1 cellular context compared by ENCODE assay signal in genomic region chr5:139968547-139969261, GRCh38.
TF ChIP-seq lines count a peak whose summit lies in the region.

No MANE protein-coding gene starts in this region.

TF ChIP-seq in HEK293, 187 proteins besides CTCF, POLR2A, EP300 and RAD21 (continued from another document):
- peak; percentile 61; the same call in 1 of the 2 replicates for TF ChIP-seq ZNF692 (tag by site-specific recombination; IDR thresholded peaks at IDR 0.05)
- TF ChIP-seq ZNF792 (tag by site-specific recombination; IDR thresholded peaks at IDR 0.05) = no peak
- peak; percentile 59; the same call in 1 of the 2 replicates for TF ChIP-seq ZBTB6 (tag by site-specific recombination; IDR thresholded peaks at IDR 0.05)
- no peak for TF ChIP-seq KLF8 (tag by site-specific recombination; IDR thresholded peaks at IDR 0.05)
- TF ChIP-seq ZNF629 (tag by site-specific recombination; IDR thresholded peaks at IDR 0.05) = 0 out of 2 replicates have a peak, but pooled peaks have one; percentile 32
- TF ChIP-seq PBX3 (CRISPR knock-in tag; IDR thresholded peaks at IDR 0.05) = peak; percentile 74; the same call in 1 of the 2 replicates
- peak; percentile 85 for TF ChIP-seq ZNF501 (tag by site-specific recombination; IDR thresholded peaks at IDR 0.05)
- no peak for TF ChIP-seq GLIS2 (tag by site-specific recombination; IDR thresholded peaks at IDR 0.05)
- 0 out of 2 replicates have a peak, but pooled peaks have one; percentile 46 for TF ChIP-seq ZNF843 (tag by site-specific recombination; IDR thresholded peaks at IDR 0.05)
- no peak for TF ChIP-seq ZNF513 (tag by site-specific recombination; IDR thresholded peaks at IDR 0.05)
- no peak for TF ChIP-seq ZNF837 (tag by site-specific recombination; IDR thresholded peaks at IDR 0.05)
- TF ChIP-seq ZNF324 (tag by site-specific recombination; IDR thresholded peaks at IDR 0.05) = 0 out of 2 replicates have a peak, but pooled peaks have one; percentile 58
- TF ChIP-seq ZBTB17 (tag by site-specific recombination; IDR thresholded peaks at IDR 0.05) = peak; percentile 70
- TF ChIP-seq ZNF37A (tag by site-specific recombination; IDR thresholded peaks at IDR 0.05) = no peak
- TF ChIP-seq ZBTB48 (tag by site-specific recombination; IDR thresholded peaks at IDR 0.05) = 0 out of 2 replicates have a peak, but pooled peaks have one; percentile 20
- peak; percentile 22; the same call in 1 of the 2 replicates for TF ChIP-seq GLIS1 (tag by site-specific recombination; IDR thresholded peaks at IDR 0.05)
- 0 out of 2 replicates have a peak, but pooled peaks have one; percentile 25 for TF ChIP-seq ZIC2 (tag by site-specific recombination; IDR thresholded peaks at IDR 0.05)
- peak; percentile 65; the same call in 1 of the 2 replicates for TF ChIP-seq ZSCAN30 (tag by site-specific recombination; IDR thresholded peaks at IDR 0.05)
- peak; percentile 73; the same call in 1 of the 2 replicates for TF ChIP-seq ZNF561 (tag by site-specific recombination; IDR thresholded peaks at IDR 0.05; ENCODE audit: borderline replicate concordance)
- no peak for TF ChIP-seq ZNF148 (tag by site-specific recombination; IDR thresholded peaks at IDR 0.05; ENCODE audit: borderline replicate concordance)
- TF ChIP-seq ZNF449 (tag by site-specific recombination; IDR thresholded peaks at IDR 0.05) = peak; percentile 79; the same call in 1 of the 2 replicates
- TF ChIP-seq SP7 (tag by site-specific recombination; IDR thresholded peaks at IDR 0.05) = peak; percentile 56; the same call in 1 of the 2 replicates
- no peak for TF ChIP-seq ZNF658 (tag by site-specific recombination; IDR thresholded peaks at IDR 0.05)
- peak; percentile 27; the same call in 1 of the 2 replicates for TF ChIP-seq ZBTB7A (tag by site-specific recombination; IDR thresholded peaks at IDR 0.05; ENCODE audit: low read depth)
- TF ChIP-seq ZNF660 (tag by site-specific recombination; IDR thresholded peaks at IDR 0.05) = peak; percentile 92
- no peak for TF ChIP-seq REST (tag by site-specific recombination; IDR thresholded peaks at IDR 0.05)
- no peak for TF ChIP-seq BCL6B (tag by site-specific recombination; IDR thresholded peaks at IDR 0.05)
- TF ChIP-seq ZNF76 (tag by site-specific recombination; IDR thresholded peaks at IDR 0.05; ENCODE audit: borderline replicate concordance, low read depth) = peak; percentile 28; the same call in 1 of the 2 replicates
- TF ChIP-seq ZNF521 (tag by site-specific recombination; IDR thresholded peaks at IDR 0.05) = no peak
- peak; percentile 79 for TF ChIP-seq KLF17 (tag by site-specific recombination; IDR thresholded peaks at IDR 0.05)
- peak; percentile 84; the same call in 1 of the 2 replicates for TF ChIP-seq ZNF391 (tag by site-specific recombination; IDR thresholded peaks at IDR 0.05; ENCODE audit: borderline replicate concordance, low read depth)
- no peak for TF ChIP-seq MEIS1 (CRISPR knock-in tag; IDR thresholded peaks at IDR 0.05; ENCODE audit: borderline replicate concordance)
- peak; percentile 74 for TF ChIP-seq ZBTB8A (tag by site-specific recombination; IDR thresholded peaks at IDR 0.05)
- TF ChIP-seq ZNF248 (tag by site-specific recombination; IDR thresholded peaks at IDR 0.05) = no peak
- TF ChIP-seq ZNF394 (tag by site-specific recombination; IDR thresholded peaks at IDR 0.05; ENCODE audit: borderline replicate concordance) = peak; percentile 31; the same call in 1 of the 2 replicates
- TF ChIP-seq ZNF654 (tag by site-specific recombination; IDR thresholded peaks at IDR 0.05; ENCODE audit: low read depth) = peak; percentile 93
- peak; percentile 50 for TF ChIP-seq ZBTB26 (tag by site-specific recombination; optimal IDR thresholded peaks at IDR 0.05)
- peak; percentile 95 for TF ChIP-seq ZNF2 (tag by site-specific recombination; IDR thresholded peaks at IDR 0.05)
- TF ChIP-seq ZFHX2 (tag by site-specific recombination; conservative IDR thresholded peaks at IDR 0.05) = 0 out of 2 replicates have a peak, but pooled peaks have one; percentile 9
- TF ChIP-seq BCL11B (tag by site-specific recombination; IDR thresholded peaks at IDR 0.05; ENCODE audit: low read depth) = no peak
- TF ChIP-seq ZBTB20 (tag by site-specific recombination; IDR thresholded peaks at IDR 0.05) = 0 out of 2 replicates have a peak, but pooled peaks have one; percentile 15
